16 cellular contexts compared by ENCODE assay signal in genomic region chr6:170226647-170227046, GRCh38.
"Had no signal": no experiment of that assay in that cellular context is flagged by ENCODE, and none has a peak within 500 bp of the region (broad histone marks: within the 10 kb centered on the region; RNA-seq: fewer than 3 reads in every experiment).

No MANE protein-coding gene starts in this region.

- H3K4me3 ChIP-seq: colonic mucosa, thyroid gland had no signal

- FAIRE-seq: urothelium cell line had no signal

- ATAC-seq: activated T-helper 17 cell treated with anti-CD3 and anti-CD28 coated beads, Interleukin-2, amount 50 U/mL, for 72 hours; stimulated activated naive B cell treated with anti-CD40 and anti-IgM and Interleukin-4, amounts not matched to agents 10 μg/mL and 1 μg/mL and 100 μg/mL, for 72 hours had no signal

- H3K36me3 ChIP-seq: colonic mucosa, thyroid gland, WERI-Rb-1 had no signal

- H3K27me3 ChIP-seq: colonic mucosa, thyroid gland had no signal

- DNase-seq: activated CD4-positive, alpha-beta T cell treated with anti-CD3 and anti-CD28 coated beads for 1 hour; activated CD4-positive, alpha-beta T cell treated with anti-CD3 and anti-CD28 coated beads, Interleukin-2, amount 50 U/mL, for 4 hours; activated naive CD4-positive, alpha-beta T cell; colonic mucosa; foreskin melanocyte; kidney glomerular epithelial cell; natural killer cell; right cardiac atrium; stimulated activated CD4-positive, alpha-beta T cell treated with anti-CD3 and anti-CD28 coated beads, Interleukin-4, amount 100 ng/mL, for 4 hours; stimulated activated naive B cell treated with anti-CD40 and anti-IgM and Interleukin-4, amounts not matched to agents 10 μg/mL and 1 μg/mL and 100 μg/mL, for 72 hours; SW 1271; T-helper 2 cell; thyroid gland; WERI-Rb-1 had no signal

- H3K27ac ChIP-seq: colonic mucosa, thyroid gland, WERI-Rb-1 had no signal

- H3K9me3 ChIP-seq: colonic mucosa, thyroid gland had no signal

- H3K4me1 ChIP-seq: colonic mucosa, thyroid gland had no signal
